8 cellular contexts compared by ENCODE assay signal in genomic region chr11:43682081-43682480, GRCh38. TPM values are rescaled to one million over a fixed set of nuclear protein-coding genes. Genes with fewer than 3 reads are reported as not detected.
A peak's percentile ranks its signal among the peaks of the same experiment; 100 is the strongest.
DNase-seq lines count a peak whose midpoint lies in the region; FAIRE-seq and TF ChIP-seq lines count a peak whose summit lies in the region.
"Not testable (repeated sequence)": the region's sequence is repeated elsewhere in the genome, so short reads cannot be mapped to it uniquely, and the experiment has no call there.

No MANE protein-coding gene starts in this region.

- H2BK5ac ChIP-seq in H1 (ENCODE audit: low read depth, low read length) = not testable (repeated sequence)

- not testable (repeated sequence) for H4K91ac ChIP-seq in H1 (replicated peaks; ENCODE audit: insufficient read length, low read length)

- FAIRE-seq in H1 (lab: Jason Lieb, UNC) = not testable (repeated sequence)

- H3K23ac ChIP-seq in H1 (ENCODE audit: insufficient read length) = not testable (repeated sequence)

- TF ChIP-seq CTCF in Calu3 (IDR thresholded peaks at IDR 0.05; ENCODE audit: unreplicated experiment); KMS-11 (conservative IDR thresholded peaks at IDR 0.05; ENCODE audit: low read depth, low read length); H1 (IDR thresholded peaks at IDR 0.05; ENCODE audit: control extremely low read depth in 1 of 3, insufficient read depth in 1 of 3, low read depth in 1 of 3, low read length in 3 of 3); transverse colon (IDR thresholded peaks at IDR 0.05): not testable (repeated sequence)

- H3K56ac ChIP-seq in H1 (replicated peaks; ENCODE audit: insufficient read length, low read depth, low read length) = not testable (repeated sequence)

- not testable (repeated sequence) for H3K27me3 Mint-ChIP-seq in Calu3 (ENCODE audit: unreplicated experiment); activated naive CD4-positive, alpha-beta T cell treated with anti-CD3 and anti-CD28 coated beads for 36 hours (ENCODE audit: low read depth)

- 86% methylated on average over 11 of the region's 11 CpGs; no CpG with 5 or more reads in 1 of the 2 experiments for WGBS in H1 (ENCODE audit: extremely low coverage in 1 of 2, insufficient coverage in 1 of 2, insufficient read length in 1 of 2, insufficient replicate concordance in 2 of 2, low coverage in 1 of 2, low lambda C conversion rate in 2 of 2, missing lambda C conversion rate in 1 of 2), 2 experiments
- 58 to 65% methylated on average over 5 to 11 of the region's 11 CpGs for WGBS in transverse colon (ENCODE audit: low coverage in 1 of 2), 2 donors

- H3K4me3 Mint-ChIP-seq in Calu3 (ENCODE audit: low read depth, unreplicated experiment) = peak overlapping the region; percentile 81
- H3K4me3 Mint-ChIP-seq in activated naive CD4-positive, alpha-beta T cell treated with anti-CD3 and anti-CD28 coated beads for 36 hours = peak overlapping the region; percentile 91

- TF ChIP-seq EP300 in H1 (IDR thresholded peaks at IDR 0.05; ENCODE audit: borderline replicate concordance in 1 of 2, low read depth in 2 of 2, low read length in 2 of 2); transverse colon (IDR thresholded peaks at IDR 0.05; ENCODE audit: low read depth): not testable (repeated sequence)

- H2AK5ac ChIP-seq in H1 (ENCODE audit: low read depth, low read length) = not testable (repeated sequence)

- not testable (repeated sequence) for TF ChIP-seq RAD21 in H1 (IDR thresholded peaks at IDR 0.05 in 1 of 2, conservative IDR thresholded peaks at IDR 0.05 in 1 of 2; ENCODE audit: low read depth in 2 of 2, low read length in 2 of 2)

- not testable (repeated sequence) for H4K20me1 ChIP-seq in KMS-11 (ENCODE audit: insufficient read depth); H1 (replicated peaks in 1 of 2; ENCODE audit: control insufficient read depth in 1 of 2, insufficient read depth in 2 of 2, low read length in 2 of 2)

- peak overlapping the region; percentile 79 for H3K27ac Mint-ChIP-seq in Calu3 (ENCODE audit: unreplicated experiment)
- peak overlapping the region; percentile 89 for H3K27ac Mint-ChIP-seq in activated naive CD4-positive, alpha-beta T cell treated with anti-CD3 and anti-CD28 coated beads for 36 hours

- not testable (repeated sequence) for H2BK15ac ChIP-seq in H1 (ENCODE audit: low read length)

- H2BK12ac ChIP-seq in H1 (ENCODE audit: low read depth, low read length) = not testable (repeated sequence)

- peaks cover 39% of the 10 kb centered on the region for H3K36me3 Mint-ChIP-seq in Calu3 (ENCODE audit: insufficient read depth, unreplicated experiment)
- H3K36me3 Mint-ChIP-seq in activated naive CD4-positive, alpha-beta T cell treated with anti-CD3 and anti-CD28 coated beads for 36 hours (ENCODE audit: low read depth) = peaks cover 32% of the 10 kb centered on the region

- not testable (repeated sequence) for DNase-seq in Calu3; activated naive CD4-positive, alpha-beta T cell treated with anti-CD3 and anti-CD28 coated beads for 36 hours; H1 (ENCODE audit: low read depth in 1 of 2, low spot score in 2 of 2)
- peak; percentile 50 for DNase-seq in SIG-M5 treated with dmso at 0.1 percent for 504 hours (lab: John Stamatoyannopoulos, UW; ENCODE audit: unreplicated experiment)
- peak; percentile 7 for DNase-seq in transverse colon

- H4K5ac ChIP-seq in H1 (ENCODE audit: insufficient read length, low read depth, low read length) = not testable (repeated sequence)

- not testable (repeated sequence) for H2BK120ac ChIP-seq in H1 (replicated peaks; ENCODE audit: low read depth, low read length)

- not testable (repeated sequence) for H3K23me2 ChIP-seq in H1 (ENCODE audit: low read depth, low read length)

- not testable (repeated sequence) for H3K4me1 Mint-ChIP-seq in Calu3 (ENCODE audit: low read depth, unreplicated experiment)
- peaks cover 37% of the 10 kb centered on the region for H3K4me1 Mint-ChIP-seq in activated naive CD4-positive, alpha-beta T cell treated with anti-CD3 and anti-CD28 coated beads for 36 hours (ENCODE audit: low read depth)

- not testable (repeated sequence) for H3K79me1 ChIP-seq in H1 (ENCODE audit: low read depth, low read length)

- not testable (repeated sequence) for H3K36me3 ChIP-seq in KMS-11 (ENCODE audit: insufficient read depth); transverse colon
- peaks cover 0 to 12% (median 1%) of the 10 kb centered on the region in 4 experiments; a peak in 3 of 8 replicates for H3K36me3 ChIP-seq in H1 (ENCODE audit: control insufficient read depth in 2 of 4, insufficient read depth in 4 of 4, low read length in 3 of 4)
- peaks cover 24% of the 10 kb centered on the region for H3K36me3 ChIP-seq in neuron (ENCODE audit: insufficient read depth, low read length)

- H3K27me3 ChIP-seq in KMS-11 (ENCODE audit: insufficient read depth, low read depth); H1 (replicated peaks in 1 of 4; ENCODE audit: control insufficient read depth in 3 of 4, extremely low read depth in 1 of 4, insufficient read depth in 3 of 4, low read length in 3 of 4); neuron (ENCODE audit: insufficient read depth, low read length); transverse colon: not testable (repeated sequence)

- H3K9ac ChIP-seq in KMS-11 (peak overlapping the region; percentile 88), H1 (replicated peaks in 1 of 4; ENCODE audit: extremely low read depth in 1 of 4, low read depth in 3 of 4, low read length in 3 of 4) (peak overlapping the region in 1 of 4 experiments; percentile 91; a peak in 2 of 7 replicates)

- 0 out of 2 replicates have a peak overlapping the region, but pooled peaks have one; percentile 23 for H2AFZ ChIP-seq in KMS-11 (ENCODE audit: low read depth)
- H2AFZ ChIP-seq in H1 (ENCODE audit: low read length); neuron (ENCODE audit: low read depth, low read length): not testable (repeated sequence)

- H3K4me1 ChIP-seq in KMS-11 (ENCODE audit: low read depth, poor library complexity, severe bottlenecking) (peaks cover 38% of the 10 kb centered on the region), transverse colon (peaks cover 0 to 29% (median 14%) of the 10 kb centered on the region in 4 donors)
- H3K4me1 ChIP-seq in H1 (replicated peaks in 1 of 4; ENCODE audit: control insufficient read depth in 3 of 4, insufficient read depth in 4 of 4, low read length in 3 of 4); neuron (ENCODE audit: insufficient read depth, low read length): not testable (repeated sequence)

- H3K27ac ChIP-seq in KMS-11 (peak overlapping the region; percentile 90), transverse colon (peak overlapping the region; percentile 87 to 98 (median 93))
- H3K27ac ChIP-seq in H1 (ENCODE audit: low read depth, low read length) = not testable (repeated sequence)

- H4K8ac ChIP-seq in H1 (ENCODE audit: extremely low read depth, insufficient read depth, low read length) = not testable (repeated sequence)

- in situ Hi-C loops in transverse colon (cut with MboI; ENCODE audit: low pct_ligation_motif_present in 1 of 4, low pct_unique_long_range_greater_than_20kb in 1 of 4, low sequenced_read_pairs in 3 of 4) = not testable (repeated sequence)

- POLR2A ChIA-PET in H1 (lab: Charles Lee; ENCODE audit: partially characterized antibody) = interaction anchor here (1.2 kb wide), 1 partner anchor 49 kb away, joined by 3 read pairs; no protein-coding TSS in a partner anchor

- CTCF ChIA-PET in Calu3 (lab: Charles Lee); activated naive CD4-positive, alpha-beta T cell treated with anti-CD3 and anti-CD28 coated beads for 36 hours (lab: Charles Lee): not testable (repeated sequence)
- CTCF ChIA-PET in H1 (lab: Charles Lee; ENCODE audit: partially characterized antibody) = interaction anchor here (1.2 kb wide), 1 partner anchor 41 kb away, joined by 3 read pairs; no protein-coding TSS in a partner anchor

- not testable (repeated sequence) for TF ChIP-seq POLR2A in H1 (IDR thresholded peaks at IDR 0.05; ENCODE audit: control extremely low read depth in 1 of 2, low read depth in 2 of 2, low read length in 2 of 2); transverse colon (IDR thresholded peaks at IDR 0.05)

- not testable (repeated sequence) for H3K18ac ChIP-seq in H1 (ENCODE audit: extremely low read depth, low read length)

- H3K4me3 ChIP-seq in KMS-11 (IDR thresholded peaks at IDR 0.05; ENCODE audit: insufficient read depth, low read depth, low read length) = not testable (repeated sequence)
- peak overlapping the region; percentile 72 to 92 (median 86); a peak in 6 of 8 replicates for H3K4me3 ChIP-seq in H1 (ENCODE audit: extremely low read depth in 1 of 4, insufficient read depth in 2 of 4, low read depth in 3 of 4, low read length in 4 of 4)
- H3K4me3 ChIP-seq in iPS-18c (ENCODE audit: insufficient read depth, low read depth, low read length) = peak overlapping the region; percentile 71; the same call in 1 of the 2 replicates
- H3K4me3 ChIP-seq in neuron (ENCODE audit: low read length) = peak overlapping the region; percentile 96
- peak overlapping the region in 3 of 4 donors; percentile 52 to 92 (median 90) for H3K4me3 ChIP-seq in transverse colon

- not testable (repeated sequence) for H3K14ac ChIP-seq in H1 (ENCODE audit: insufficient read length)

- H2BK20ac ChIP-seq in H1 (ENCODE audit: low read length) = not testable (repeated sequence)

- not testable (repeated sequence) for H3K9me3 ChIP-seq in H1 (ENCODE audit: insufficient read depth in 2 of 2, low read depth in 1 of 2, low read length in 1 of 2); iPS-18c (ENCODE audit: control insufficient read depth, insufficient read depth, low read length); neuron (ENCODE audit: low read length); transverse colon

- not testable (repeated sequence) for BruUV-seq in Calu3 (replicated peaks; lab: Mats Ljungman, UMichigan)

- H3K9me3 Mint-ChIP-seq in Calu3 (ENCODE audit: low read depth, unreplicated experiment) = not testable (repeated sequence)
- peaks cover 11% of the 10 kb centered on the region for H3K9me3 Mint-ChIP-seq in activated naive CD4-positive, alpha-beta T cell treated with anti-CD3 and anti-CD28 coated beads for 36 hours

- H3K79me2 ChIP-seq in KMS-11 (ENCODE audit: insufficient read depth, low read depth) (peaks cover 43% of the 10 kb centered on the region), H1 (ENCODE audit: control insufficient read depth in 1 of 2, insufficient read depth in 2 of 2, low read length in 2 of 2) (peaks cover 5 to 61% of the 10 kb centered on the region in 2 experiments; a peak in 3 of 4 replicates)

- intact Hi-C loops in Calu3 (cut with micrococcal nuclease; ENCODE audit: unreplicated experiment) = loop anchor here (10.0 kb wide), 1 partner anchor 123 kb away; no protein-coding TSS in a partner anchor
- intact Hi-C loops in activated naive CD4-positive, alpha-beta T cell treated with anti-CD3 and anti-CD28 coated beads for 36 hours (cut with micrococcal nuclease) = not testable (repeated sequence)
- intact Hi-C loops in transverse colon (cut with DNase I; ENCODE audit: low total_unique reads) = loop anchor here (10.0 kb wide), 1 partner anchor 353 kb away; no protein-coding TSS in a partner anchor

- H3K4me2 ChIP-seq in KMS-11 (peak overlapping the region; percentile 96), H1 (ENCODE audit: insufficient read depth in 1 of 2, low read depth in 2 of 2, low read length in 2 of 2) (peak overlapping the region; percentile 72 to 76)

- H3K4ac ChIP-seq in H1 (replicated peaks; ENCODE audit: insufficient read length, low read depth, low read length) = not testable (repeated sequence)

RNA-seq across cellular contexts. Expression of gene HSD17B12, which starts 1.5 kb away (rescaled TPM):
- 114 TPM in 2 replicates for total RNA-seq in Calu3 (2022)
- total RNA-seq in activated naive CD4-positive, alpha-beta T cell treated with anti-CD3 and anti-CD28 coated beads for 36 hours = 10 to 100 TPM; 31.7 to 33.8 TPM
- total RNA-seq in H1 (2021; fragmentation: NEBNext Ultra II Directional; extraction: Animal tissue kit (Norgen Biotek cat#: 25700)) = 117 and 121 TPM in 2 replicates
- 44.0 and 46.0 TPM in 2 replicates for polyA plus RNA-seq in H1 (2011; rRNA removed)
- 40.0 TPM for polyA plus RNA-seq in H1 (2011; cell fraction: cytosol; rRNA removed)
- polyA plus RNA-seq in H1 (2011; cell fraction: nucleus; rRNA removed) = 212 TPM
- 70.5 to 96.6 TPM (median 83.1 TPM) in 4 replicates for polyA plus RNA-seq in H1 (2012, experiment 1 of 2)
- polyA plus RNA-seq in H1 (2012, experiment 2 of 2) = 9.0 TPM
- polyA plus RNA-seq in H1 (2013, experiment 1 of 2) = 253 TPM
- polyA plus RNA-seq in H1 (2013, experiment 2 of 2) = 257 TPM
- 101 and 110 TPM in 2 replicates for polyA minus RNA-seq in H1 (2011; rRNA and poly(A)+ RNA removed)
- polyA minus RNA-seq in H1 (2011; cell fraction: cytosol; rRNA and poly(A)+ RNA removed) = 63.0 TPM
- polyA minus RNA-seq in H1 (2011; cell fraction: nucleus; rRNA and poly(A)+ RNA removed) = 293 TPM
- total RNA-seq in transverse colon = 10 to 100 TPM; 33.3 to 65.7 (median 47.1) TPM
